In the genomic region with DNA sequence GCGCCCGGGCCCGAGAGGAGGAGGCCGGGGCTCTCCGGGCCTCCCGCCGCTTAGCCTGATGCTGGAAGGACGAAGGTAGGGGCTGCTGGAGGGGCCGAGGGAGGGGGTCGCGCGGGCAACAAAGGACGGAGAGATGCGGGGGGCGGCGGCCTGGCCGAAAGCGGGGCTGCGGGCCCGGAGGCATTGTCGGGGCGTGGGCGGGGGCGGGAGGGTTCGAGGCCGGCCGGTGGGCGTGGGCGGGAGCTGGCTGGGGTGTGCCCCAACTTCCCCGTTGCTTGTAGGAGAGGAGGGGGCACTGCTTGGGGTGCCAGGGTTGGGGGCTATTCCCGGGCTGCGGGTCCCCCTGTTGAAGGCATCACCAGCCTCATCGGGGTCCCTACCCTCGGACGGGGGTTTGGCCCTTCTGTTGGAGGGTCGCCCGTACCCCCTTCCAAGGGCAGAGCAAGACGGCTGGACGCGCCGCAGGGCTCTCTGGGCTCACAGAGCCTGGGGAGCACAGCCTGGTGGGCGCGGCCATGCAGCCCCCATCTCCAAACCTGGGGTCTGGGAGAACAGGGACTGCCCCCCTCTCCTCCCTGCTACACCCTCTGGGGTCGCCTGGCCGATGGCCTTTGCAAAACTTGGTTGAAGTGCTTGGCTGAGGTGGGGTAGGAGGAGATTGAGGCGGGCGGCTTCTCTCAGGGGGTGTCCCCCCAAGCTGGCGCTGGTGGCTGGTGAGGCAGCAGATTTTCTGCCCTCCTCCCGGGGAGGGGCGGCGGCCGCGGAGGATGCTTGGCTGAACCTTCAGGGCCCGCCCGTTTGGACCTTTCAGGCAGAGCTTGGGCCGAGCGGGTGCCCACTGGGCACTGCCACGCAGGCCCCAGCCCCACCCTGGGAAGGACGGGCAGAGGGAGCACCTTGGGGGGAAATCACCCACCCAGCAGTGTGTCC, we compare ENCODE assay signal across 8 cellular contexts. TPM values are rescaled to one million over a fixed set of nuclear protein-coding genes. Genes with fewer than 3 reads are reported as not detected.
DNase-seq lines count a peak whose midpoint lies in the region; ATAC-seq and TF ChIP-seq lines count a peak whose summit lies in the region.

No MANE protein-coding gene starts in this region.

- no peaks in the 10 kb centered on the region for H3K36me3 Mint-ChIP-seq in activated CD8-positive, alpha-beta memory T cell treated with anti-CD3 and anti-CD28 coated beads, Interleukin-2, amount 10 ng/mL, durations not matched to agents 7 days and 5 days

- intact Hi-C loops in left colon (cut with DNase I, micrococcal nuclease) = no loop called here

- no peaks in the 10 kb centered on the region for H3K9me2 ChIP-seq in SK-N-SH

- H3K79me2 ChIP-seq in SK-N-SH (ENCODE audit: insufficient read depth) = peaks cover 56% of the 10 kb centered on the region

- TF ChIP-seq RAD21 in SK-N-SH (IDR thresholded peaks at IDR 0.05; ENCODE audit: low read length) = no peak

- peaks cover 46% of the 10 kb centered on the region for H4K20me1 ChIP-seq in SK-N-SH (ENCODE audit: insufficient read depth)

- POLR2A ChIA-PET in SK-N-SH (lab: Yijun Ruan, JAX) = interaction anchor here (0.7 to 2.3 kb wide), 3 partner anchors 11 to 51 kb away, joined by 3 to 7 read pairs (median 5); partner anchors contain the start of gene RFC2

- no peak for ATAC-seq in activated CD8-positive, alpha-beta memory T cell treated with anti-CD3 and anti-CD28 coated beads, Interleukin-2, amount 10 ng/mL, durations not matched to agents 7 days and 5 days
- ATAC-seq in left colon = peak; percentile 10
- ATAC-seq in HG03039 (IDR thresholded peaks at IDR 0.05; ENCODE audit: unreplicated experiment) = no peak

- H3K27me3 Mint-ChIP-seq in activated CD8-positive, alpha-beta memory T cell treated with anti-CD3 and anti-CD28 coated beads, Interleukin-2, amount 10 ng/mL, durations not matched to agents 7 days and 5 days = peaks cover 53% of the 10 kb centered on the region

- no peak for TF ChIP-seq EP300 in SK-N-SH (IDR thresholded peaks at IDR 0.05; ENCODE audit: borderline replicate concordance in 1 of 2, low read depth in 1 of 2, low read length in 1 of 2)

- WGBS in SK-N-SH (ENCODE audit: low lambda C conversion rate) = 3% methylated on average over 33 of the region's 59 CpGs

- H3K27me3 ChIP-seq in SK-N-SH (ENCODE audit: insufficient read depth) = no peaks in the 10 kb centered on the region

- peak; percentile 74 for DNase-seq in activated CD8-positive, alpha-beta memory T cell treated with anti-CD3 and anti-CD28 coated beads for 24 hours
- no peak for DNase-seq in activated CD8-positive, alpha-beta memory T cell treated with anti-CD3 and anti-CD28 coated beads, Interleukin-2, amount 10 ng/mL, durations not matched to agents 7 days and 5 days
- DNase-seq in SK-N-SH = peak; percentile 76
- DNase-seq in central memory CD4-positive, alpha-beta T cell = peak; percentile 19
- DNase-seq in left colon = peak in 1 of 2 donors; percentile 78
- peak in 4 of 6 experiments; percentile 4 to 36 (median 20) for DNase-seq in stimulated activated naive CD4-positive, alpha-beta T cell (lab: John Stamatoyannopoulos, UW)
- no peak for DNase-seq in GOT3 (lab: John Stamatoyannopoulos, UW)

- H3K4me3 Mint-ChIP-seq in activated CD8-positive, alpha-beta memory T cell treated with anti-CD3 and anti-CD28 coated beads, Interleukin-2, amount 10 ng/mL, durations not matched to agents 7 days and 5 days = no peak overlapping the region

- no peaks in the 10 kb centered on the region for H3K9me3 ChIP-seq in SK-N-SH

- CTCF ChIA-PET in activated CD8-positive, alpha-beta memory T cell treated with anti-CD3 and anti-CD28 coated beads, Interleukin-2, amount 10 ng/mL, durations not matched to agents 7 days and 5 days (lab: Charles Lee) = interaction anchor here (1.2 to 4.3 kb wide), 4 partner anchors 15 to 84 kb away, joined by 3 to 28 read pairs (median 17); no protein-coding TSS in a partner anchor
- CTCF ChIA-PET in SK-N-SH (lab: Yijun Ruan, JAX) = interaction anchor here (0.7 to 9.1 kb wide), 13 partner anchors 10 to 277 kb away, joined by 3 to 61 read pairs (median 9); no protein-coding TSS in a partner anchor

- TF ChIP-seq CTCF in SK-N-SH (IDR thresholded peaks at IDR 0.05) = no peak

- peak overlapping the region; percentile 96 for H3K9ac ChIP-seq in SK-N-SH

- peak overlapping the region; percentile 65 to 68; a peak in 3 of 4 replicates for H3K27ac ChIP-seq in SK-N-SH (ENCODE audit: low read depth in 2 of 2, low read length in 1 of 2)

- H3F3A ChIP-seq in SK-N-SH (replicated peaks; ENCODE audit: insufficient read depth) = peaks cover 3% of the 10 kb centered on the region

- no peaks in the 10 kb centered on the region for H3K36me3 ChIP-seq in SK-N-SH (replicated peaks in 1 of 2; ENCODE audit: control insufficient read depth in 1 of 2, insufficient read depth in 2 of 2, low read length in 1 of 2)

- H2AFZ ChIP-seq in SK-N-SH (ENCODE audit: low read depth) = 0 out of 2 replicates have a peak overlapping the region, but pooled peaks have one; percentile 62

- H3K27ac Mint-ChIP-seq in activated CD8-positive, alpha-beta memory T cell treated with anti-CD3 and anti-CD28 coated beads, Interleukin-2, amount 10 ng/mL, durations not matched to agents 7 days and 5 days = no peak overlapping the region

- no peaks in the 10 kb centered on the region for H3K9me3 Mint-ChIP-seq in activated CD8-positive, alpha-beta memory T cell treated with anti-CD3 and anti-CD28 coated beads, Interleukin-2, amount 10 ng/mL, durations not matched to agents 7 days and 5 days (ENCODE audit: low read depth)

- peak overlapping the region; percentile 90 for H3K4me2 ChIP-seq in SK-N-SH

- peaks cover 20% of the 10 kb centered on the region for H3K4me1 Mint-ChIP-seq in activated CD8-positive, alpha-beta memory T cell treated with anti-CD3 and anti-CD28 coated beads, Interleukin-2, amount 10 ng/mL, durations not matched to agents 7 days and 5 days

- peak overlapping the region; percentile 74 to 99 for H3K4me3 ChIP-seq in SK-N-SH (ENCODE audit: low read depth in 2 of 2, low read length in 1 of 2)

- peaks cover 16 to 35% of the 10 kb centered on the region in 2 experiments; a peak in 3 of 4 replicates for H3K4me1 ChIP-seq in SK-N-SH (ENCODE audit: control insufficient read depth in 1 of 2, insufficient read depth in 2 of 2, low read depth in 1 of 2, low read length in 1 of 2)

TF ChIP-seq in SK-N-SH, 30 proteins besides CTCF, POLR2A, EP300 and RAD21:
- TF ChIP-seq EZH2phosphoT487 (IDR thresholded peaks at IDR 0.05; ENCODE audit: borderline replicate concordance, low read depth) (no peak), FOSL2 (IDR thresholded peaks at IDR 0.05; ENCODE audit: borderline replicate concordance, low read depth) (no peak), RCOR1 (IDR thresholded peaks at IDR 0.05; ENCODE audit: low read length) (no peak), POLR2AphosphoS5 (IDR thresholded peaks at IDR 0.05; ENCODE audit: low read depth, low read length) (no peak), GABPA (IDR thresholded peaks at IDR 0.05; ENCODE audit: low read depth) (no peak), GATA2 (CRISPR knock-in tag; IDR thresholded peaks at IDR 0.05) (no peak), NFIC (IDR thresholded peaks at IDR 0.05; ENCODE audit: borderline replicate concordance) (no peak), SMC3 (IDR thresholded peaks at IDR 0.05; ENCODE audit: low read depth, low read length) (no peak), ELF1 (IDR thresholded peaks at IDR 0.05) (no peak), JUND (IDR thresholded peaks at IDR 0.05) (no peak), MEF2A (IDR thresholded peaks at IDR 0.05; ENCODE audit: borderline replicate concordance, low read depth) (no peak)
- TF ChIP-seq, protein P1, sequence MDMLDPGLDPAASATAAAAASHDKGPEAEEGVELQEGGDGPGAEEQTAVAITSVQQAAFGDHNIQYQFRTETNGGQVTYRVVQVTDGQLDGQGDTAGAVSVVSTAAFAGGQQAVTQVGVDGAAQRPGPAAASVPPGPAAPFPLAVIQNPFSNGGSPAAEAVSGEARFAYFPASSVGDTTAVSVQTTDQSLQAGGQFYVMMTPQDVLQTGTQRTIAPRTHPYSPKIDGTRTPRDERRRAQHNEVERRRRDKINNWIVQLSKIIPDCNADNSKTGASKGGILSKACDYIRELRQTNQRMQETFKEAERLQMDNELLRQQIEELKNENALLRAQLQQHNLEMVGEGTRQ (IDR thresholded peaks at IDR 0.05; ENCODE audit: borderline replicate concordance, low read depth, low read length) = no peak
- TF ChIP-seq, protein P2, sequence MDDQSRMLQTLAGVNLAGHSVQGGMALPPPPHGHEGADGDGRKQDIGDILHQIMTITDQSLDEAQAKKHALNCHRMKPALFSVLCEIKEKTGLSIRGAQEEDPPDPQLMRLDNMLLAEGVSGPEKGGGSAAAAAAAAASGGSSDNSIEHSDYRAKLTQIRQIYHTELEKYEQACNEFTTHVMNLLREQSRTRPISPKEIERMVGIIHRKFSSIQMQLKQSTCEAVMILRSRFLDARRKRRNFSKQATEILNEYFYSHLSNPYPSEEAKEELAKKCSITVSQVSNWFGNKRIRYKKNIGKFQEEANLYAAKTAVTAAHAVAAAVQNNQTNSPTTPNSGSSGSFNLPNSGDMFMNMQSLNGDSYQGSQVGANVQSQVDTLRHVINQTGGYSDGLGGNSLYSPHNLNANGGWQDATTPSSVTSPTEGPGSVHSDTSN (IDR thresholded peaks at IDR 0.05) = no peak

RNA-seq across cellular contexts. Expression of gene CLIP2, which starts 0.7 kb away (rescaled TPM):
- 1 to 10 TPM; 1.9 to 4.6 TPM for total RNA-seq in activated CD8-positive, alpha-beta memory T cell treated with anti-CD3 and anti-CD28 coated beads, Interleukin-2, amount 10 ng/mL, durations not matched to agents 7 days and 5 days
- 9.6 and 14.3 TPM in 2 replicates for polyA plus RNA-seq in SK-N-SH (2012; rRNA removed)
- 8.6 and 11.9 TPM in 2 replicates for polyA plus RNA-seq in SK-N-SH (2012; cell fraction: cytosol; rRNA removed)
- 19.0 and 26.1 TPM in 2 replicates for polyA plus RNA-seq in SK-N-SH (2012; cell fraction: nucleus; rRNA removed)
- 10 to 100 TPM; 63.5 to 83.6 TPM for total RNA-seq in left colon

RNA-seq across cellular contexts. Expression of gene RFC2, which starts 35.7 kb away (rescaled TPM):
- 10 to 100 TPM; 70.5 to 76.8 TPM for total RNA-seq in activated CD8-positive, alpha-beta memory T cell treated with anti-CD3 and anti-CD28 coated beads, Interleukin-2, amount 10 ng/mL, durations not matched to agents 7 days and 5 days
- polyA plus RNA-seq in SK-N-SH (2012; rRNA removed) = 31.2 and 36.1 TPM in 2 replicates
- polyA plus RNA-seq in SK-N-SH (2012; cell fraction: cytosol; rRNA removed) = 28.8 and 34.3 TPM in 2 replicates
- polyA plus RNA-seq in SK-N-SH (2012; cell fraction: nucleus; rRNA removed) = 14.6 and 17.1 TPM in 2 replicates
- 10 to 100 TPM; 13.9 to 16.1 TPM for total RNA-seq in left colon

Comparison
In these comparisons a context has a peak if more than half of its experiments do, and no peak if none do; other contexts are left out.
1. DNase-seq: peak in activated CD8-positive, alpha-beta memory T cell treated with anti-CD3 and anti-CD28 coated beads for 24 hours (single experiment), SK-N-SH (single experiment), central memory CD4-positive, alpha-beta T cell (single experiment) and stimulated activated naive CD4-positive, alpha-beta T cell (4 of 6); none in activated CD8-positive, alpha-beta memory T cell treated with anti-CD3 and anti-CD28 coated beads, Interleukin-2, amount 10 ng/mL, durations not matched to agents 7 days and 5 days (single experiment) and GOT3 (single experiment).
2. RNA of gene CLIP2, which starts 0.7 kb away (total RNA-seq): 63.5 to 83.6 TPM in left colon; 1.9 to 4.6 TPM in activated CD8-positive, alpha-beta memory T cell treated with anti-CD3 and anti-CD28 coated beads, Interleukin-2, amount 10 ng/mL, durations not matched to agents 7 days and 5 days; every median in the first group is over 10 times any median in the second.
3. RNA of gene RFC2, which starts 35.7 kb away (total RNA-seq): 70.5 to 76.8 TPM in activated CD8-positive, alpha-beta memory T cell treated with anti-CD3 and anti-CD28 coated beads, Interleukin-2, amount 10 ng/mL, durations not matched to agents 7 days and 5 days; 13.9 to 16.1 TPM in left colon; every median in the first group is over 4 times any median in the second.